In the genomic region with DNA sequence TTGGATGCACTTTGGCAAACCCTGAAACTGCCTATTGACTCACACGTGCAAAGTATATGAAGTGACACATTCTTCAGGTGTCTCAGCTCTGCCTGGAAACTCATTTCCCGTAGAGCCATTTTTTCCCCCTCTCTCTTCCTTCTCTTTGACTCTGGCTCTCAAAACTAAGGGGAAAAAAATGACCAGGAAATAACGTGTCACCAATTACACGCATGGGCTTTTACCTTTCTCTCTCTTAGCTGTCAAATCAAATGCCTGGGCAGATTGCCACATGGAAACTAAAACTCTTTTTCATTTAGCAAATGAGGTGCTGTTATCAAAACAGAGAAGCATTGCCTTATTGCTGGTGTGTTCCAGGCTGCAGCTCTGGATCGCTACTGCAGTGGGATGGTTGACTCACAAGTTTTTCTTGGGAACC, we compare ENCODE assay signal across 26 cellular contexts. TPM values are rescaled to one million over a fixed set of nuclear protein-coding genes. Genes with fewer than 3 reads are reported as not detected.
A peak's percentile ranks its signal among the peaks of the same experiment; 100 is the strongest.
DNase-seq lines count a peak whose midpoint lies in the region; ATAC-seq and TF ChIP-seq lines count a peak whose summit lies in the region.
"Had no signal": no experiment of that assay in that cellular context is flagged by ENCODE, and none has a peak within 500 bp of the region (broad histone marks: within the 10 kb centered on the region; RNA-seq: fewer than 3 reads in every experiment).

No MANE protein-coding gene starts in this region.

- 63% methylated on average over 5 of the region's 5 CpGs for WGBS in mammary epithelial cell (ENCODE audit: low coverage, missing lambda C conversion rate)

- no peaks in the 10 kb centered on the region for H4K20me1 ChIP-seq in mammary epithelial cell (ENCODE audit: insufficient read depth, low read length)
- H4K20me1 ChIP-seq: BLaER1 had no signal

- H3K79me2 ChIP-seq in mammary epithelial cell (ENCODE audit: insufficient read depth, low read length) = peaks cover 63% of the 10 kb centered on the region

- no peak overlapping the region for H2AFZ ChIP-seq in mammary epithelial cell (ENCODE audit: low read depth, low read length)

- in situ Hi-C loops in mammary epithelial cell (cut with MboI; ENCODE audit: low sequenced_read_pairs in 2 of 2) = no loop called here

- TF ChIP-seq CTCF in mammary epithelial cell (conservative IDR thresholded peaks at IDR 0.05 in 1 of 2, IDR thresholded peaks at IDR 0.05 in 1 of 2; ENCODE audit: extremely low read depth in 1 of 2, insufficient read depth in 1 of 2, low read depth in 1 of 2, low read length in 2 of 2) = no peak
- TF ChIP-seq CTCF in neural crest cell (conservative IDR thresholded peaks at IDR 0.05) = no peak

- CTCF ChIA-PET in activated CD4-positive, alpha-beta T cell treated with anti-CD3 and anti-CD28 coated beads for 36 hours (lab: Charles Lee) = interaction anchor here (0.6 to 1.6 kb wide), 2 partner anchors 18 to 22 kb away, joined by 3 read pairs; no protein-coding TSS in a partner anchor
- CTCF ChIA-PET in mammary epithelial cell (lab: Charles Lee; ENCODE audit: low non-redundant PET) = no interaction called here
- CTCF ChIA-PET in activated CD4-positive, alpha-beta memory T cell treated with anti-CD3 and anti-CD28 coated beads, Interleukin-2, amount 10 ng/mL, durations not matched to agents 7 days and 5 days (lab: Charles Lee) = no interaction called here

- peaks cover 24% of the 10 kb centered on the region for H3K4me1 ChIP-seq in mammary epithelial cell (ENCODE audit: insufficient read depth, low read length)
- H3K4me1 ChIP-seq: BLaER1 had no signal

- POLR2A ChIA-PET in activated CD4-positive, alpha-beta T cell treated with anti-CD3 and anti-CD28 coated beads for 36 hours (lab: Charles Lee) = no interaction called here
- POLR2A ChIA-PET in activated CD4-positive, alpha-beta memory T cell treated with anti-CD3 and anti-CD28 coated beads, Interleukin-2, amount 10 ng/mL, durations not matched to agents 7 days and 5 days (lab: Charles Lee) = no interaction called here

- no peaks in the 10 kb centered on the region for H3K9me3 ChIP-seq in mammary epithelial cell (replicated peaks; ENCODE audit: insufficient read depth, low read length)
- H3K9me3 ChIP-seq: esophagus squamous epithelium had no signal

- H3K4me2 ChIP-seq in mammary epithelial cell (ENCODE audit: insufficient read depth, low read depth, low read length) = no peak overlapping the region
- H3K4me2 ChIP-seq: BLaER1 had no signal

- H3K36me3 ChIP-seq in mammary epithelial cell (ENCODE audit: insufficient read depth, low read length) = no peaks in the 10 kb centered on the region
- H3K36me3 ChIP-seq: BLaER1, esophagus squamous epithelium had no signal

- no peak overlapping the region for H3K27ac Mint-ChIP-seq in activated CD4-positive, alpha-beta T cell treated with anti-CD3 and anti-CD28 coated beads for 36 hours
- H3K27ac Mint-ChIP-seq in neural crest cell (ENCODE audit: unreplicated experiment) = peak overlapping the region; percentile 38
- no peak overlapping the region for H3K27ac Mint-ChIP-seq in activated CD4-positive, alpha-beta memory T cell treated with anti-CD3 and anti-CD28 coated beads, Interleukin-2, amount 10 ng/mL, durations not matched to agents 7 days and 5 days
- H3K27ac Mint-ChIP-seq: activated CD8-positive, alpha-beta memory T cell treated with anti-CD3 and anti-CD28 coated beads, Interleukin-2, amount 10 ng/mL, durations not matched to agents 7 days and 5 days; progenitor cell of endocrine pancreas had no signal

- ATAC-seq in activated CD4-positive, alpha-beta T cell treated with anti-CD3 and anti-CD28 coated beads for 36 hours = peak; percentile 84
- no peak for ATAC-seq in GM19452 (IDR thresholded peaks at IDR 0.05; ENCODE audit: unreplicated experiment)
- ATAC-seq: activated CD8-positive, alpha-beta memory T cell treated with anti-CD3 and anti-CD28 coated beads, Interleukin-2, amount 10 ng/mL, durations not matched to agents 7 days and 5 days; HepG2 had no signal

- peak; percentile 46 for DNase-seq in activated CD4-positive, alpha-beta T cell treated with anti-CD3 and anti-CD28 coated beads for 36 hours
- DNase-seq in activated CD4-positive, alpha-beta T cell treated with anti-CD3 and anti-CD28 coated beads for 4 hours = no peak
- DNase-seq in HPDE6-E6E7 (ENCODE audit: extremely low spot score) = peak; percentile 23
- peak; percentile 69 for DNase-seq in mammary epithelial cell
- no peak for DNase-seq in neural crest cell (ENCODE audit: low read depth, low spot score)
- DNase-seq in T-helper 9 cell = no peak
- DNase-seq in activated CD4-positive, alpha-beta memory T cell treated with anti-CD3 and anti-CD28 coated beads, Interleukin-2, amount 10 ng/mL, durations not matched to agents 7 days and 5 days = no peak
- DNase-seq: activated CD4-positive, alpha-beta T cell treated with anti-CD3 and anti-CD28 coated beads for 1 hour; activated CD8-positive, alpha-beta memory T cell treated with anti-CD3 and anti-CD28 coated beads, Interleukin-2, amount 10 ng/mL, durations not matched to agents 7 days and 5 days; activated gamma-delta T cell; effector CD8-positive, alpha-beta T cell; esophagus squamous epithelium; glutamatergic neuron; stimulated activated CD4-positive, alpha-beta T cell treated with anti-CD3 and anti-CD28 coated beads, Interleukin-4, amount 100 ng/mL, for 24 hours had no signal

- H3K27me3 Mint-ChIP-seq in activated CD4-positive, alpha-beta T cell treated with anti-CD3 and anti-CD28 coated beads for 36 hours = peaks cover 2% of the 10 kb centered on the region
- H3K27me3 Mint-ChIP-seq in neural crest cell (ENCODE audit: low read depth) = no peaks in the 10 kb centered on the region
- peaks cover 3% of the 10 kb centered on the region for H3K27me3 Mint-ChIP-seq in activated CD4-positive, alpha-beta memory T cell treated with anti-CD3 and anti-CD28 coated beads, Interleukin-2, amount 10 ng/mL, durations not matched to agents 7 days and 5 days
- H3K27me3 Mint-ChIP-seq: progenitor cell of endocrine pancreas had no signal

- intact Hi-C loops in activated CD4-positive, alpha-beta T cell treated with anti-CD3 and anti-CD28 coated beads for 36 hours (cut with DNase I, micrococcal nuclease) = loop anchor here in 1 of 2 experiments (2.0 kb wide), 2 partner anchors 67 to 139 kb away; a partner anchor contains a TSS
- intact Hi-C loops in mammary epithelial cell (cut with micrococcal nuclease) = no loop called here

- no peak overlapping the region for H3K4me3 Mint-ChIP-seq in activated CD4-positive, alpha-beta T cell treated with anti-CD3 and anti-CD28 coated beads for 36 hours
- no peak overlapping the region for H3K4me3 Mint-ChIP-seq in neural crest cell
- H3K4me3 Mint-ChIP-seq in activated CD4-positive, alpha-beta memory T cell treated with anti-CD3 and anti-CD28 coated beads, Interleukin-2, amount 10 ng/mL, durations not matched to agents 7 days and 5 days = no peak overlapping the region
- H3K4me3 Mint-ChIP-seq: activated CD8-positive, alpha-beta memory T cell treated with anti-CD3 and anti-CD28 coated beads, Interleukin-2, amount 10 ng/mL, durations not matched to agents 7 days and 5 days had no signal

- H3K4me3 ChIP-seq in mammary epithelial cell (replicated peaks in 1 of 3; ENCODE audit: insufficient read depth in 1 of 3, low read depth in 2 of 3, low read length in 3 of 3) = no peak overlapping the region
- H3K4me3 ChIP-seq: BLaER1, esophagus squamous epithelium had no signal

- H3K4me1 Mint-ChIP-seq in activated CD4-positive, alpha-beta T cell treated with anti-CD3 and anti-CD28 coated beads for 36 hours = peaks cover 21% of the 10 kb centered on the region
- H3K4me1 Mint-ChIP-seq in neural crest cell = peaks cover 36% of the 10 kb centered on the region
- peaks cover 2% of the 10 kb centered on the region for H3K4me1 Mint-ChIP-seq in activated CD4-positive, alpha-beta memory T cell treated with anti-CD3 and anti-CD28 coated beads, Interleukin-2, amount 10 ng/mL, durations not matched to agents 7 days and 5 days

- peaks cover 2% of the 10 kb centered on the region for H3K36me3 Mint-ChIP-seq in activated CD4-positive, alpha-beta T cell treated with anti-CD3 and anti-CD28 coated beads for 36 hours (ENCODE audit: low read depth)
- peaks cover 24% of the 10 kb centered on the region for H3K36me3 Mint-ChIP-seq in neural crest cell (ENCODE audit: low read depth)
- H3K36me3 Mint-ChIP-seq in activated CD4-positive, alpha-beta memory T cell treated with anti-CD3 and anti-CD28 coated beads, Interleukin-2, amount 10 ng/mL, durations not matched to agents 7 days and 5 days (ENCODE audit: low read depth) = no peaks in the 10 kb centered on the region
- H3K36me3 Mint-ChIP-seq: activated CD8-positive, alpha-beta memory T cell treated with anti-CD3 and anti-CD28 coated beads, Interleukin-2, amount 10 ng/mL, durations not matched to agents 7 days and 5 days had no signal

- peaks cover 2% of the 10 kb centered on the region for H3K9me3 Mint-ChIP-seq in activated CD4-positive, alpha-beta T cell treated with anti-CD3 and anti-CD28 coated beads for 36 hours (ENCODE audit: low read depth)
- H3K9me3 Mint-ChIP-seq in neural crest cell = no peaks in the 10 kb centered on the region
- H3K9me3 Mint-ChIP-seq in activated CD4-positive, alpha-beta memory T cell treated with anti-CD3 and anti-CD28 coated beads, Interleukin-2, amount 10 ng/mL, durations not matched to agents 7 days and 5 days = no peaks in the 10 kb centered on the region

- dilution Hi-C loops in mammary epithelial cell (cut with HindIII; ENCODE audit: low sequenced_read_pairs) = no loop called here

- BruUV-seq in mammary epithelial cell (replicated peaks; lab: Mats Ljungman, UMichigan) = no TSS peak

- H3K27me3 ChIP-seq in mammary epithelial cell (ENCODE audit: insufficient read depth, low read length) = no peaks in the 10 kb centered on the region
- H3K27me3 ChIP-seq: BLaER1, esophagus squamous epithelium had no signal

- H3K9ac ChIP-seq in mammary epithelial cell (ENCODE audit: insufficient read depth, low read length) = no peak overlapping the region
- H3K9ac ChIP-seq: BLaER1 had no signal

- H3K27ac ChIP-seq in mammary epithelial cell (ENCODE audit: insufficient read depth, low read depth, low read length) = peak overlapping the region; percentile 17
- H3K27ac ChIP-seq: BLaER1, esophagus squamous epithelium had no signal

RNA-seq across cellular contexts. Expression of a gene that starts 18.3 kb away (rescaled TPM):
- total RNA-seq in activated CD4-positive, alpha-beta T cell treated with anti-CD3 and anti-CD28 coated beads for 36 hours = not detected
- total RNA-seq in mammary epithelial cell (not detected), neural crest cell (not detected in 2 replicates)
- not detected for polyA plus RNA-seq in mammary epithelial cell
- polyA minus RNA-seq in mammary epithelial cell = not detected
- total RNA-seq in activated CD4-positive, alpha-beta memory T cell treated with anti-CD3 and anti-CD28 coated beads, Interleukin-2, amount 10 ng/mL, durations not matched to agents 7 days and 5 days = not detected
- total RNA-seq: activated CD8-positive, alpha-beta memory T cell treated with anti-CD3 and anti-CD28 coated beads, Interleukin-2, amount 10 ng/mL, durations not matched to agents 7 days and 5 days; chondrocyte; esophagus squamous epithelium; HepG2; mononuclear cell; NCI-H460; progenitor cell of endocrine pancreas; RPMI7951; skeletal muscle tissue; subcutaneous adipose tissue; urinary bladder had no signal
- polyA plus RNA-seq: HepG2, neural cell, urinary bladder had no signal

RNA-seq across cellular contexts. Expression of a gene that starts 23.9 kb away (rescaled TPM):
- total RNA-seq in activated CD4-positive, alpha-beta T cell treated with anti-CD3 and anti-CD28 coated beads for 36 hours = under 1 TPM; 0.80 to 0.88 TPM
- 10 to 100 TPM; 18.8 to 19.3 TPM for total RNA-seq in mammary epithelial cell
- 14.9 TPM for polyA plus RNA-seq in mammary epithelial cell
- 27.4 TPM for polyA minus RNA-seq in mammary epithelial cell
- 20.5 and 21.8 TPM in 2 replicates for total RNA-seq in neural crest cell
- total RNA-seq in activated CD4-positive, alpha-beta memory T cell treated with anti-CD3 and anti-CD28 coated beads, Interleukin-2, amount 10 ng/mL, durations not matched to agents 7 days and 5 days = under 1 TPM; 0.05 to 0.13 TPM
- total RNA-seq: RPMI7951 had no signal

Comparison
In these comparisons a context has a peak if more than half of its experiments do, and no peak if none do; other contexts are left out.
1. DNase-seq: peak in activated CD4-positive, alpha-beta T cell treated with anti-CD3 and anti-CD28 coated beads for 36 hours (single experiment), HPDE6-E6E7 (single experiment) and mammary epithelial cell (single experiment); none in activated CD4-positive, alpha-beta T cell treated with anti-CD3 and anti-CD28 coated beads for 4 hours (0 of 2), neural crest cell (single experiment), T-helper 9 cell (single experiment) and activated CD4-positive, alpha-beta memory T cell treated with anti-CD3 and anti-CD28 coated beads, Interleukin-2, amount 10 ng/mL, durations not matched to agents 7 days and 5 days (single experiment).
2. RNA of a gene that starts 23.9 kb away (total RNA-seq): 20.5 to 21.8 TPM in neural crest cell and 18.8 to 19.3 TPM in mammary epithelial cell; 0.80 to 0.88 TPM in activated CD4-positive, alpha-beta T cell treated with anti-CD3 and anti-CD28 coated beads for 36 hours and 0.05 to 0.13 TPM in activated CD4-positive, alpha-beta memory T cell treated with anti-CD3 and anti-CD28 coated beads, Interleukin-2, amount 10 ng/mL, durations not matched to agents 7 days and 5 days; every median in the first group is over 10 times any median in the second.